In genomic region chr13:99322297-99323103, GRCh38 we compare ENCODE assay signal across 8 cellular contexts. TPM values are rescaled to one million over a fixed set of nuclear protein-coding genes. Genes with fewer than 3 reads are reported as not detected.
DNase-seq lines count a peak whose midpoint lies in the region; ATAC-seq and TF ChIP-seq lines count a peak whose summit lies in the region.

No MANE protein-coding gene starts in this region.

- peak; percentile 60 for DNase-seq in stimulated activated CD4-positive, alpha-beta T cell treated with anti-CD3 and anti-CD28 coated beads, Interleukin-15, amount 100 ng/mL, for 24 hours
- no peak for DNase-seq in stimulated activated CD4-positive, alpha-beta T cell treated with anti-CD3 and anti-CD28 coated beads, Interleukin-4, amount 100 ng/mL, for 1 hour
- peak; percentile 88 for DNase-seq in RPMI7951 (ENCODE audit: low read depth)
- DNase-seq in colonic mucosa = no peak
- peak; percentile 59 for DNase-seq in skeletal muscle cell (ENCODE audit: low read depth)
- no peak for DNase-seq in NCI-H345 treated with DMSO at 0.1 percent for 48 hours (lab: John Stamatoyannopoulos, UW; ENCODE audit: unreplicated experiment)
- no peak for DNase-seq in MM.1S

- H3K27ac ChIP-seq in colonic mucosa (peak overlapping the region; percentile 10), MM.1S (ENCODE audit: low read length) (no peak overlapping the region)

- H3K79me2 ChIP-seq in MM.1S (ENCODE audit: low read length) = no peaks in the 10 kb centered on the region

- ATAC-seq in HG02973 (IDR thresholded peaks at IDR 0.05; ENCODE audit: unreplicated experiment) = peak; percentile 87

- H3K27me3 ChIP-seq in colonic mucosa (no peaks in the 10 kb centered on the region), MM.1S (replicated peaks; ENCODE audit: insufficient read depth, low read length) (no peaks in the 10 kb centered on the region)

- H3K9me3 ChIP-seq in colonic mucosa = no peaks in the 10 kb centered on the region
- H3K9me3 ChIP-seq in MM.1S (replicated peaks; ENCODE audit: insufficient read depth, low read length) = no peaks in the 10 kb centered on the region

- H3K4me1 ChIP-seq in colonic mucosa (no peaks in the 10 kb centered on the region), MM.1S (ENCODE audit: low read length) (peaks cover 12% of the 10 kb centered on the region)

- no peaks in the 10 kb centered on the region for H4K20me1 ChIP-seq in MM.1S (ENCODE audit: insufficient read depth, low read length)

- no peak overlapping the region for H3K4me3 ChIP-seq in colonic mucosa
- no peak overlapping the region for H3K4me3 ChIP-seq in skeletal muscle cell (ENCODE audit: low read depth, low read length)
- no peak overlapping the region for H3K4me3 ChIP-seq in MM.1S (ENCODE audit: low read length)

- TF ChIP-seq CTCF in colonic mucosa (IDR thresholded peaks at IDR 0.05) (no peak), MM.1S (IDR thresholded peaks at IDR 0.05; ENCODE audit: low read length) (no peak)

- no peak overlapping the region for H3K4me2 ChIP-seq in MM.1S (ENCODE audit: low read depth, low read length)

- intact Hi-C loops in colonic mucosa (cut with DNase I) = no loop called here

- no peaks in the 10 kb centered on the region for H3F3A ChIP-seq in MM.1S (ENCODE audit: insufficient read depth, low read length)

- no peak overlapping the region for H2AFZ ChIP-seq in MM.1S (ENCODE audit: low read length)

- H3K9ac ChIP-seq in colonic mucosa (ENCODE audit: low read depth in 2 of 2, low read length in 2 of 2) (peak overlapping the region in 1 of 2 donors; percentile 40), MM.1S (ENCODE audit: low read length) (no peak overlapping the region)

- H3K9me2 ChIP-seq in MM.1S (replicated peaks; ENCODE audit: insufficient read depth, low read length) = no peaks in the 10 kb centered on the region

- H3K36me3 ChIP-seq in colonic mucosa (no peaks in the 10 kb centered on the region), MM.1S (replicated peaks; ENCODE audit: insufficient read depth, low read length) (no peaks in the 10 kb centered on the region)

RNA-seq across cellular contexts. Expression of gene GPR183, which starts 15.3 kb away (rescaled TPM):
- total RNA-seq in RPMI7951 (2014; rRNA removed; shearing (Covaris generic)) = 4.9 and 5.1 TPM in 2 replicates
- total RNA-seq in colonic mucosa = 1 to 10 TPM; 1.5 to 8.3 TPM

Comparison
In these comparisons a context has a peak if more than half of its experiments do, and no peak if none do; other contexts are left out.
1. DNase-seq: peak in stimulated activated CD4-positive, alpha-beta T cell treated with anti-CD3 and anti-CD28 coated beads, Interleukin-15, amount 100 ng/mL, for 24 hours (single experiment), RPMI7951 (single experiment) and skeletal muscle cell (single experiment); none in stimulated activated CD4-positive, alpha-beta T cell treated with anti-CD3 and anti-CD28 coated beads, Interleukin-4, amount 100 ng/mL, for 1 hour (single experiment), colonic mucosa (single experiment), NCI-H345 treated with DMSO at 0.1 percent for 48 hours (single experiment) and MM.1S (single experiment).